Comparison of ENCODE assay signal across 11 cellular contexts in genomic region chr18:67766930-67767329, GRCh38.
DNase-seq lines count a peak whose midpoint lies in the region; ATAC-seq, FAIRE-seq and TF ChIP-seq lines count a peak whose summit lies in the region.
"Had no signal": no experiment of that assay in that cellular context is flagged by ENCODE, and none has a peak within 500 bp of the region (broad histone marks: within the 10 kb centered on the region; RNA-seq: fewer than 3 reads in every experiment).

No MANE protein-coding gene starts in this region.

- DNase-seq in EH (ENCODE audit: low read depth) = peak; percentile 72
- peak; percentile 7 for DNase-seq in RWPE1 (ENCODE audit: low spot score)
- DNase-seq in glomerular visceral epithelial cell (ENCODE audit: extremely low spot score) = peak; percentile 51
- DNase-seq in NCI-H345 treated with DMSO at 0.1 percent for 48 hours (lab: John Stamatoyannopoulos, UW; ENCODE audit: unreplicated experiment) = no peak
- DNase-seq in urothelium cell line (ENCODE audit: low spot score) = no peak
- no peak for DNase-seq in NCI-H510A (lab: John Stamatoyannopoulos, UW)
- DNase-seq: activated gamma-delta T cell treated with Interleukin-2 at 50 U/mL for 16 hours; stimulated activated naive B cell treated with anti-CD40 and anti-IgM and Interleukin-4, amounts not matched to agents 10 μg/mL and 1 μg/mL and 100 μg/mL, for 72 hours had no signal

- POLR2A ChIA-PET in RWPE1 (lab: Yijun Ruan, JAX; ENCODE audit: low non-redundant PET) = no interaction called here

- CTCF ChIA-PET in RWPE1 (lab: Yijun Ruan, JAX) = interaction anchor here (0.6 kb wide), 1 partner anchor 55 kb away, joined by 3 read pairs; no protein-coding TSS in a partner anchor

- no peak overlapping the region for H3K27ac ChIP-seq in RWPE1
- H3K27ac ChIP-seq: skin epidermis had no signal

- ATAC-seq in HG02642 (IDR thresholded peaks at IDR 0.05; ENCODE audit: poor library complexity, unreplicated experiment) (peak; percentile 63), GM18517 (IDR thresholded peaks at IDR 0.05; ENCODE audit: unreplicated experiment) (no peak)

- FAIRE-seq in urothelium cell line (lab: Jason Lieb, UNC) = no peak

- no peak for TF ChIP-seq CTCF in RWPE1 (conservative IDR thresholded peaks at IDR 0.05; ENCODE audit: low read depth)

Comparison
In these comparisons a context has a peak if more than half of its experiments do, and no peak if none do; other contexts are left out.
1. DNase-seq: peak in EH (single experiment), RWPE1 (single experiment) and glomerular visceral epithelial cell (single experiment); none in NCI-H345 treated with DMSO at 0.1 percent for 48 hours (single experiment), urothelium cell line (single experiment) and NCI-H510A (single experiment).